ENCODE assay signal across 15 cellular contexts in the genomic region with DNA sequence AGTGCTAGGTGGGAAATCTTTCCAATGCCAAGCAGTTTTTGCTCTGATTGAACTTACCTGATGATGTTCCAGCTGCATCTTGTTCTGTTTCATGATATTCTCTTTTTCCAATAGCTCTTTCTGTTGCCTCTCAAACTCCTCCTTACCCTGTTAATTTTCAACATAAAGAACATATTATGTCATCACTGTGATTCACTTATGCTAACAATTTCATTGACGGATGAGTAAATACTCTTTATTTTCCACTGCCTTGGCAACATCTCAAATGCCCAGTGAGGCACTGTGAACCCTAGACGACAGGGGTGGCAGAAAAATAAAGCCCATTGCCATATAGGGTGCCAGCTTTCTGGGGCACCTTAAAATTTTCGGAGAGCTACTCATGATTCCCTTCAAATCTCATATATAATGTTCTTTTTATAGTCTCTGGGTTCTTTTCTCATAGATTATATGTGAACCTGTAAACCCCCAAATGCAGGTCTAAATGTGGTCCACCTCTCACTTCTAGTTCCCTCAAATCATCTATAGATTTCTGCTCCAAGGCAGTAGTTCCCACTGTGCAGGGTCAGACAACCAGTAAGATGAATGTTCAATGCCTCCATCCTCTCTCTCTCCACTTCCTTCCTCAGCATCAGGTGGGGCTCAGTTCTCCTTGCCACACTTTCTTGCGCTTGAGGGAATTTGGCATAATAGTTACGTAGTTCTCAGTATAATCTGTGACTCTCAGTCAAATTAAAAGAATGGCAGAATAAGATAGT. TPM values are rescaled to one million over a fixed set of nuclear protein-coding genes. Genes with fewer than 3 reads are reported as not detected.
DNase-seq lines count a peak whose midpoint lies in the region; ATAC-seq lines count a peak whose summit lies in the region.
"Had no signal": no experiment of that assay in that cellular context is flagged by ENCODE, and none has a peak within 500 bp of the region (broad histone marks: within the 10 kb centered on the region; RNA-seq: fewer than 3 reads in every experiment).

No MANE protein-coding gene starts in this region.

- H3K27me3 ChIP-seq in CD4-positive, CD25-positive, alpha-beta regulatory T cell (ENCODE audit: control insufficient read depth, insufficient read depth, low read length), result no peaks in the 10 kb centered on the region
- H3K27me3 ChIP-seq in mucosa of stomach (ENCODE audit: control insufficient read depth, insufficient read depth, low read length), result no peaks in the 10 kb centered on the region

- DNase-seq in CD4-positive, CD25-positive, alpha-beta regulatory T cell, result no peak
- DNase-seq in NCI-H2029 (lab: John Stamatoyannopoulos, UW) (peak; percentile 60), DMS114 treated with DMSO at 0.1 percent for 48 hours (lab: John Stamatoyannopoulos, UW; ENCODE audit: unreplicated experiment) (no peak), SHP77 (lab: John Stamatoyannopoulos, UW) (no peak), NK-92 (lab: John Stamatoyannopoulos, UW; ENCODE audit: unreplicated experiment) (no peak), NCI-H2196 treated with DMSO at 0.1 percent for 48 hours (lab: John Stamatoyannopoulos, UW; ENCODE audit: unreplicated experiment) (no peak)
- no peak for DNase-seq in effector memory CD8-positive, alpha-beta T cell
- DNase-seq: activated T-cell treated with anti-CD3 and anti-CD28 coated beads, Interleukin-2, amount 50 U/mL, for 4 hours; NCI-H2107; stimulated activated CD4-positive, alpha-beta T cell treated with anti-CD3 and anti-CD28 coated beads, Interleukin-4, amount 100 ng/mL, for 4 hours had no signal

- H3K9me3 ChIP-seq in CD4-positive, CD25-positive, alpha-beta regulatory T cell (ENCODE audit: control insufficient read depth in 2 of 2, low read length in 2 of 2), result no peaks in the 10 kb centered on the region
- H3K9me3 ChIP-seq in mucosa of stomach (ENCODE audit: control insufficient read depth, low read length), result no peaks in the 10 kb centered on the region
- H3K9me3 ChIP-seq: thoracic aorta had no signal

- peak overlapping the region; percentile 63 for H3K9ac ChIP-seq in mucosa of stomach (ENCODE audit: low read length)

- H3K4me3 Mint-ChIP-seq in CD4-positive, CD25-positive, alpha-beta regulatory T cell, result no peak overlapping the region
- no peak overlapping the region for H3K4me3 Mint-ChIP-seq in effector memory CD8-positive, alpha-beta T cell
- H3K4me3 Mint-ChIP-seq: activated T-cell treated with anti-CD3 and anti-CD28 coated beads, Interleukin-2, amount 50 U/mL, for 4 hours; GM23338; WTC11 had no signal

- no peaks in the 10 kb centered on the region for H3K27me3 Mint-ChIP-seq in CD4-positive, CD25-positive, alpha-beta regulatory T cell
- no peaks in the 10 kb centered on the region for H3K27me3 Mint-ChIP-seq in effector memory CD8-positive, alpha-beta T cell

- H3K27ac Mint-ChIP-seq in CD4-positive, CD25-positive, alpha-beta regulatory T cell, result peak overlapping the region in 2 of 3 donors; percentile 2 to 34
- H3K27ac Mint-ChIP-seq in effector memory CD8-positive, alpha-beta T cell, result peak overlapping the region; percentile 48 to 76
- H3K27ac Mint-ChIP-seq: GM23338, WTC11 had no signal

- H3K4me3 ChIP-seq in CD4-positive, CD25-positive, alpha-beta regulatory T cell (ENCODE audit: low read depth, low read length), result no peak overlapping the region
- H3K4me3 ChIP-seq in mucosa of stomach (ENCODE audit: low read length), result peak overlapping the region; percentile 6
- H3K4me3 ChIP-seq: GM23338, thoracic aorta had no signal

- no peaks in the 10 kb centered on the region for H3K4me1 ChIP-seq in CD4-positive, CD25-positive, alpha-beta regulatory T cell (ENCODE audit: control insufficient read depth, insufficient read depth, low read length, poor library complexity, severe bottlenecking)
- peaks cover 17% of the 10 kb centered on the region for H3K4me1 ChIP-seq in mucosa of stomach (ENCODE audit: control insufficient read depth, insufficient read depth, low read length)

- peaks cover 85% of the 10 kb centered on the region for H3K36me3 ChIP-seq in CD4-positive, CD25-positive, alpha-beta regulatory T cell (ENCODE audit: control insufficient read depth, insufficient read depth, low read length)
- peaks cover 4% of the 10 kb centered on the region for H3K36me3 ChIP-seq in mucosa of stomach (ENCODE audit: control insufficient read depth, insufficient read depth, low read length)

- ATAC-seq in CD4-positive, CD25-positive, alpha-beta regulatory T cell (ENCODE audit: low read depth in 2 of 2), result no peak
- ATAC-seq in effector memory CD8-positive, alpha-beta T cell (replicated peaks), result no peak
- ATAC-seq: activated T-cell treated with anti-CD3 and anti-CD28 coated beads, Interleukin-2, amount 50 U/mL, for 4 hours; GM23338; Right ventricle myocardium inferior; WTC11 had no signal

- no peak overlapping the region for H3K27ac ChIP-seq in CD4-positive, CD25-positive, alpha-beta regulatory T cell (ENCODE audit: insufficient read depth, low read length, poor library complexity, severe bottlenecking)

- peaks cover 0 to 2% (median 0%) of the 10 kb centered on the region in 4 donors for H3K4me1 Mint-ChIP-seq in CD4-positive, CD25-positive, alpha-beta regulatory T cell
- H3K4me1 Mint-ChIP-seq in effector memory CD8-positive, alpha-beta T cell (ENCODE audit: low read depth in 2 of 2), result peaks cover 0 to 4% of the 10 kb centered on the region in 2 donors

- H3K9me3 Mint-ChIP-seq in CD4-positive, CD25-positive, alpha-beta regulatory T cell, result peaks cover 0 to under 1% (median 0%) of the 10 kb centered on the region in 7 donors
- no peaks in the 10 kb centered on the region for H3K9me3 Mint-ChIP-seq in effector memory CD8-positive, alpha-beta T cell
- H3K9me3 Mint-ChIP-seq: activated T-cell treated with anti-CD3 and anti-CD28 coated beads, Interleukin-2, amount 50 U/mL, for 4 hours had no signal

- peaks cover 74% of the 10 kb centered on the region for H3K36me3 Mint-ChIP-seq in CD4-positive, CD25-positive, alpha-beta regulatory T cell
- H3K36me3 Mint-ChIP-seq in effector memory CD8-positive, alpha-beta T cell (ENCODE audit: insufficient read depth), result peaks cover 67% of the 10 kb centered on the region

RNA-seq across cellular contexts. Expression of a gene that starts 44.1 kb away (rescaled TPM):
- 104 TPM for total RNA-seq in CD4-positive, CD25-positive, alpha-beta regulatory T cell
- 10 to 100 TPM; 18.1 to 21.5 (median 19.9) TPM for polyA plus RNA-seq in CD4-positive, CD25-positive, alpha-beta regulatory T cell
